ENCODE assay signal across 10 cellular contexts in the genomic region with DNA sequence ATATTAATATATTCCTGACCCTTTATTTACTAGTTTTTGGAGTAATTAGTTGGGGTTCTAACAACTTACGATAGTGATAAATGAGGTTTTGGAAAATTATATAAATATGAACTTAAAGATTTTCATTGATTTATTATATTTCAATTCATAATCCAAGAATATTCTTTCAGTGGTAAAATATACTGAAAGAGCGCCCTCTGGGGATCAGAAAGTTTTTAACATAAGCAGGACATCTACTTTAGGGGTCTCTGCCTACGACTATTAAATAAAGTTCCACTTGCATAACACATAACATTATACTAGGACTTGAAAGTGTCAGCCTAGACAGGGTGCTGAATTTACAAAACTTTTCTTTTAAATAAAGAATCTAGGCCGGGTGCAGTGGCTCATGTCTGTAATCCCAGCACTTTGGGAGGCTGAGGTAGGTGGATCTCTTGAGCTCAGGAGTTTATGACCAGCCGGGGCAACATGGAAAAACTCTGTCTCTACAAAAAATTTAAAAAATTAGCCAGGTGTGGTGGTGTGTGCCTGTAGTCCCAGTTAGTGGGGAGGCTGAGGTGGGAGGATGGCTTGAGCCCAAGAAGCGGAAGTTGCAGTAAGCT. TPM values are rescaled to one million over a fixed set of nuclear protein-coding genes. Genes with fewer than 3 reads are reported as not detected.
DNase-seq lines count a peak whose midpoint lies in the region; ATAC-seq, FAIRE-seq and TF ChIP-seq lines count a peak whose summit lies in the region.
"Had no signal": no experiment of that assay in that cellular context is flagged by ENCODE, and none has a peak within 500 bp of the region (broad histone marks: within the 10 kb centered on the region; RNA-seq: fewer than 3 reads in every experiment).

No MANE protein-coding gene starts in this region.

- H3K27ac ChIP-seq in A549 (no peak overlapping the region), SK-N-SH (ENCODE audit: low read depth in 2 of 2, low read length in 1 of 2) (peak overlapping the region in 1 of 2 experiments; percentile 34; a peak in 1 of 4 replicates), foreskin keratinocyte (no peak overlapping the region)
- H3K27ac ChIP-seq: SJSA1 had no signal

- POLR2A ChIA-PET in A549 (lab: Yijun Ruan, JAX) (interaction anchor here (0.6 to 1.3 kb wide), 3 partner anchors 23 to 211 kb away, joined by 3 read pairs; partner anchors contain the start of gene GLG1), SK-N-SH (lab: Yijun Ruan, JAX) (no interaction called here)

- H3K9me2 ChIP-seq in SK-N-SH, result no peaks in the 10 kb centered on the region

- peak; percentile 80 for TF ChIP-seq CTCF in A549 (IDR thresholded peaks at IDR 0.05)
- TF ChIP-seq CTCF in GM12864 (IDR thresholded peaks at IDR 0.05; ENCODE audit: low read depth, low read length, missing control alignments), result peak; percentile 39
- peak; percentile 81 for TF ChIP-seq CTCF in SK-N-SH (IDR thresholded peaks at IDR 0.05)
- TF ChIP-seq CTCF in foreskin keratinocyte (conservative IDR thresholded peaks at IDR 0.05), result peak; percentile 61

- intact Hi-C loops in activated CD4-positive, alpha-beta T cell treated with anti-CD3 and anti-CD28 coated beads, Interleukin-2, amount 10 ng/mL, durations not matched to agents 24 days and 14 days (cut with micrococcal nuclease), result no loop called here

- peaks cover 12 to 18% of the 10 kb centered on the region in 2 donors for H3K36me3 Mint-ChIP-seq in activated naive CD4-positive, alpha-beta T cell treated with anti-CD3 and anti-CD28 coated beads, Interleukin-2, amount 50 U/mL, for 72 hours
- peaks cover 62% of the 10 kb centered on the region for H3K36me3 Mint-ChIP-seq in activated CD8-positive, alpha-beta memory T cell treated with anti-CD3 and anti-CD28 coated beads, Interleukin-2, amount 10 ng/mL, durations not matched to agents 7 days and 5 days
- peaks cover 59% of the 10 kb centered on the region for H3K36me3 Mint-ChIP-seq in activated CD4-positive, alpha-beta T cell treated with anti-CD3 and anti-CD28 coated beads, Interleukin-2, amount 10 ng/mL, durations not matched to agents 24 days and 14 days (ENCODE audit: low read depth)

- WGBS in A549 (ENCODE audit: missing lambda C conversion rate), result 56% methylated on average over 6 of the region's 6 CpGs
- WGBS in SK-N-SH (ENCODE audit: low lambda C conversion rate), result 69% methylated on average over 6 of the region's 6 CpGs

- peaks cover 38% of the 10 kb centered on the region for H3F3A ChIP-seq in SK-N-SH (replicated peaks; ENCODE audit: insufficient read depth)

- H3K9me3 ChIP-seq in A549, result no peaks in the 10 kb centered on the region
- H3K9me3 ChIP-seq in SK-N-SH, result no peaks in the 10 kb centered on the region
- H3K9me3 ChIP-seq: SJSA1 had no signal

- H3K4me3 ChIP-seq in A549 (no peak overlapping the region), GM12864 (ENCODE audit: low read depth, low read length) (no peak overlapping the region), SK-N-SH (ENCODE audit: low read depth in 2 of 2, low read length in 1 of 2) (no peak overlapping the region)
- H3K4me3 ChIP-seq: SJSA1 had no signal

- peak in 1 of 2 experiments; percentile 20; a peak in 1 of 5 replicates for TF ChIP-seq RAD21 in A549 (conservative IDR thresholded peaks at IDR 0.05 in 1 of 2, IDR thresholded peaks at IDR 0.05 in 1 of 2)
- peak; percentile 22; the same call in 1 of the 2 replicates for TF ChIP-seq RAD21 in SK-N-SH (IDR thresholded peaks at IDR 0.05; ENCODE audit: low read length)

- H3K4me2 ChIP-seq in A549, result no peak overlapping the region
- no peak overlapping the region for H3K4me2 ChIP-seq in SK-N-SH

- peak overlapping the region in 1 of 2 donors; percentile 60 for H3K27ac Mint-ChIP-seq in activated naive CD4-positive, alpha-beta T cell treated with anti-CD3 and anti-CD28 coated beads, Interleukin-2, amount 50 U/mL, for 72 hours
- no peak overlapping the region for H3K27ac Mint-ChIP-seq in activated CD8-positive, alpha-beta memory T cell treated with anti-CD3 and anti-CD28 coated beads, Interleukin-2, amount 10 ng/mL, durations not matched to agents 7 days and 5 days
- H3K27ac Mint-ChIP-seq in activated CD4-positive, alpha-beta T cell treated with anti-CD3 and anti-CD28 coated beads, Interleukin-2, amount 10 ng/mL, durations not matched to agents 24 days and 14 days, result no peak overlapping the region

- no peak overlapping the region for H3K9ac ChIP-seq in SK-N-SH

- peaks cover 30% of the 10 kb centered on the region for H3K4me1 Mint-ChIP-seq in activated CD8-positive, alpha-beta memory T cell treated with anti-CD3 and anti-CD28 coated beads, Interleukin-2, amount 10 ng/mL, durations not matched to agents 7 days and 5 days
- H3K4me1 Mint-ChIP-seq in activated CD4-positive, alpha-beta T cell treated with anti-CD3 and anti-CD28 coated beads, Interleukin-2, amount 10 ng/mL, durations not matched to agents 24 days and 14 days, result peaks cover 22% of the 10 kb centered on the region

- peaks cover 28 to 66% of the 10 kb centered on the region in 2 experiments for H3K36me3 ChIP-seq in SK-N-SH (replicated peaks in 1 of 2; ENCODE audit: control insufficient read depth in 1 of 2, insufficient read depth in 2 of 2, low read length in 1 of 2)

- DNase-seq in A549 (ENCODE audit: low read depth in 1 of 2, low spot score in 1 of 2), result peak in 1 of 2 experiments; percentile 29
- DNase-seq in GM12864 (ENCODE audit: low read depth), result no peak
- peak; percentile 31 for DNase-seq in SK-N-SH
- no peak for DNase-seq in foreskin keratinocyte
- DNase-seq in activated naive CD4-positive, alpha-beta T cell treated with anti-CD3 and anti-CD28 coated beads, Interleukin-2, amount 50 U/mL, for 72 hours (ENCODE audit: low spot score in 2 of 2), result no peak
- DNase-seq in T-helper 2 cell, result no peak
- DNase-seq in activated CD8-positive, alpha-beta memory T cell treated with anti-CD3 and anti-CD28 coated beads, Interleukin-2, amount 10 ng/mL, durations not matched to agents 7 days and 5 days, result no peak
- no peak for DNase-seq in activated CD4-positive, alpha-beta T cell treated with anti-CD3 and anti-CD28 coated beads, Interleukin-2, amount 10 ng/mL, durations not matched to agents 24 days and 14 days
- DNase-seq: activated naive CD4-positive, alpha-beta T cell treated with anti-CD3 and anti-CD28 coated beads, Interleukin-2, amount 50 U/mL, for 16 hours had no signal

- ATAC-seq in A549, result peak in 1 of 2 experiments; percentile 53; a peak in 3 of 6 replicates
- no peak for ATAC-seq in foreskin keratinocyte
- ATAC-seq in activated naive CD4-positive, alpha-beta T cell treated with anti-CD3 and anti-CD28 coated beads, Interleukin-2, amount 50 U/mL, for 72 hours, result no peak
- ATAC-seq in activated CD8-positive, alpha-beta memory T cell treated with anti-CD3 and anti-CD28 coated beads, Interleukin-2, amount 10 ng/mL, durations not matched to agents 7 days and 5 days, result no peak

- H4K20me1 ChIP-seq in SK-N-SH (ENCODE audit: insufficient read depth), result peaks cover 24% of the 10 kb centered on the region; the same call in 1 of the 2 replicates

- peaks cover 98% of the 10 kb centered on the region for H3K79me2 ChIP-seq in SK-N-SH (ENCODE audit: insufficient read depth)

- H2AFZ ChIP-seq in SK-N-SH (ENCODE audit: low read depth), result no peak overlapping the region

- H3K27me3 Mint-ChIP-seq in activated CD8-positive, alpha-beta memory T cell treated with anti-CD3 and anti-CD28 coated beads, Interleukin-2, amount 10 ng/mL, durations not matched to agents 7 days and 5 days, result no peaks in the 10 kb centered on the region
- H3K27me3 Mint-ChIP-seq in activated CD4-positive, alpha-beta T cell treated with anti-CD3 and anti-CD28 coated beads, Interleukin-2, amount 10 ng/mL, durations not matched to agents 24 days and 14 days, result no peaks in the 10 kb centered on the region

- TF ChIP-seq POLR2A in A549 (IDR thresholded peaks at IDR 0.05; ENCODE audit: low read length), result no peak

- CTCF ChIA-PET in A549 (lab: Yijun Ruan, JAX) (interaction anchor here (0.6 to 3.2 kb wide), 16 partner anchors 9 to 343 kb away, joined by 3 to 14 read pairs (median 6); no protein-coding TSS in a partner anchor), SK-N-SH (lab: Yijun Ruan, JAX) (interaction anchor here (0.8 to 4.0 kb wide), 24 partner anchors 10 to 341 kb away, joined by 3 to 37 read pairs (median 4); partner anchors contain the start of genes MLKL and RFWD3)
- CTCF ChIA-PET in activated CD8-positive, alpha-beta memory T cell treated with anti-CD3 and anti-CD28 coated beads, Interleukin-2, amount 10 ng/mL, durations not matched to agents 7 days and 5 days (lab: Charles Lee), result interaction anchor here (1.0 to 3.3 kb wide), 8 partner anchors 10 to 212 kb away, joined by 3 to 16 read pairs (median 4); partner anchors contain the start of gene RFWD3

- FAIRE-seq in A549 (lab: Jason Lieb, UNC), result no peak

- H3K4me3 Mint-ChIP-seq in activated CD8-positive, alpha-beta memory T cell treated with anti-CD3 and anti-CD28 coated beads, Interleukin-2, amount 10 ng/mL, durations not matched to agents 7 days and 5 days, result no peak overlapping the region
- H3K4me3 Mint-ChIP-seq in activated CD4-positive, alpha-beta T cell treated with anti-CD3 and anti-CD28 coated beads, Interleukin-2, amount 10 ng/mL, durations not matched to agents 24 days and 14 days, result no peak overlapping the region

- H3K4me1 ChIP-seq in A549 (no peaks in the 10 kb centered on the region), SK-N-SH (ENCODE audit: control insufficient read depth in 1 of 2, insufficient read depth in 2 of 2, low read depth in 1 of 2, low read length in 1 of 2) (no peaks in the 10 kb centered on the region), foreskin keratinocyte (peaks cover 12% of the 10 kb centered on the region)
- H3K4me1 ChIP-seq: SJSA1 had no signal

- H3K9me3 Mint-ChIP-seq in activated naive CD4-positive, alpha-beta T cell treated with anti-CD3 and anti-CD28 coated beads, Interleukin-2, amount 50 U/mL, for 72 hours, result no peaks in the 10 kb centered on the region
- no peaks in the 10 kb centered on the region for H3K9me3 Mint-ChIP-seq in activated CD8-positive, alpha-beta memory T cell treated with anti-CD3 and anti-CD28 coated beads, Interleukin-2, amount 10 ng/mL, durations not matched to agents 7 days and 5 days (ENCODE audit: low read depth)
- no peaks in the 10 kb centered on the region for H3K9me3 Mint-ChIP-seq in activated CD4-positive, alpha-beta T cell treated with anti-CD3 and anti-CD28 coated beads, Interleukin-2, amount 10 ng/mL, durations not matched to agents 24 days and 14 days

- TF ChIP-seq EP300 in A549 (IDR thresholded peaks at IDR 0.05) (no peak), SK-N-SH (IDR thresholded peaks at IDR 0.05; ENCODE audit: borderline replicate concordance in 1 of 2, low read depth in 1 of 2, low read length in 1 of 2) (no peak)

- no peaks in the 10 kb centered on the region for H3K27me3 ChIP-seq in SK-N-SH (ENCODE audit: insufficient read depth)
- H3K27me3 ChIP-seq in foreskin keratinocyte, result no peaks in the 10 kb centered on the region
- H3K27me3 ChIP-seq: SJSA1 had no signal

RNA-seq across cellular contexts. Expression of gene RFWD3, which starts 15.6 kb away (rescaled TPM):
- polyA plus RNA-seq in A549 (2011; rRNA removed) (50.6 and 52.5 TPM in 2 replicates), A549 (2017; fragmentation: RNase III; extraction: RNeasy Plus Mini Kit Qiagen cat#74134 plus additional on column Dnase treatment) (36.1 to 43.2 TPM (median 36.7 TPM) in 3 replicates), SK-N-SH (2012; rRNA removed) (13.2 and 15.9 TPM in 2 replicates), foreskin keratinocyte (10.2 and 15.2 TPM in 2 replicates)
- polyA plus RNA-seq in A549 (2012; cell fraction: cytosol; rRNA removed), result 27.6 and 35.9 TPM in 2 replicates
- 27.8 and 37.0 TPM in 2 replicates for polyA plus RNA-seq in A549 (2012; cell fraction: nucleus; rRNA removed)
- 81.6 and 86.0 TPM in 2 replicates for polyA minus RNA-seq in A549 (2011; rRNA and poly(A)+ RNA removed)
- 10.7 and 12.2 TPM in 2 replicates for polyA plus RNA-seq in SK-N-SH (2012; cell fraction: cytosol; rRNA removed)
- 15.4 and 21.6 TPM in 2 replicates for polyA plus RNA-seq in SK-N-SH (2012; cell fraction: nucleus; rRNA removed)
- total RNA-seq in foreskin keratinocyte, result 40.4 and 45.0 TPM in 2 replicates
- 100 to 1,000 TPM in 1 of 2 donors, 10 to 100 TPM in 1; 94.1 to 127 TPM for total RNA-seq in activated naive CD4-positive, alpha-beta T cell treated with anti-CD3 and anti-CD28 coated beads, Interleukin-2, amount 50 U/mL, for 72 hours
- total RNA-seq in activated CD8-positive, alpha-beta memory T cell treated with anti-CD3 and anti-CD28 coated beads, Interleukin-2, amount 10 ng/mL, durations not matched to agents 7 days and 5 days, result 100 to 1,000 TPM; 121 to 162 TPM
- total RNA-seq in activated CD4-positive, alpha-beta T cell treated with anti-CD3 and anti-CD28 coated beads, Interleukin-2, amount 10 ng/mL, durations not matched to agents 24 days and 14 days, result 109 and 117 TPM in 2 replicates

RNA-seq across cellular contexts. Expression of gene GLG1, which starts 44.2 kb away (rescaled TPM):
- polyA plus RNA-seq in A549 (2011; rRNA removed), result 90.6 and 91.7 TPM in 2 replicates
- polyA plus RNA-seq in A549 (2012; cell fraction: cytosol; rRNA removed), result 21.0 and 21.5 TPM in 2 replicates
- polyA plus RNA-seq in A549 (2012; cell fraction: nucleus; rRNA removed), result 47.7 and 69.8 TPM in 2 replicates
- polyA plus RNA-seq in A549 (2017; fragmentation: RNase III; extraction: RNeasy Plus Mini Kit Qiagen cat#74134 plus additional on column Dnase treatment), result 47.3 to 53.5 TPM (median 51.9 TPM) in 3 replicates
- polyA minus RNA-seq in A549 (2011; rRNA and poly(A)+ RNA removed), result 107 and 110 TPM in 2 replicates
- polyA plus RNA-seq in SK-N-SH (2012; rRNA removed), result 61.6 and 71.1 TPM in 2 replicates
- polyA plus RNA-seq in SK-N-SH (2012; cell fraction: cytosol; rRNA removed), result 68.1 and 72.7 TPM in 2 replicates
- polyA plus RNA-seq in SK-N-SH (2012; cell fraction: nucleus; rRNA removed), result 73.9 and 96.3 TPM in 2 replicates
- total RNA-seq in foreskin keratinocyte, result 88.6 and 93.9 TPM in 2 replicates
- polyA plus RNA-seq in foreskin keratinocyte, result 33.1 and 35.6 TPM in 2 replicates
- 10 to 100 TPM; 73.0 to 80.4 TPM for total RNA-seq in activated naive CD4-positive, alpha-beta T cell treated with anti-CD3 and anti-CD28 coated beads, Interleukin-2, amount 50 U/mL, for 72 hours
- total RNA-seq in activated CD8-positive, alpha-beta memory T cell treated with anti-CD3 and anti-CD28 coated beads, Interleukin-2, amount 10 ng/mL, durations not matched to agents 7 days and 5 days, result 10 to 100 TPM; 74.0 to 86.9 TPM
- 64.1 and 64.7 TPM in 2 replicates for total RNA-seq in activated CD4-positive, alpha-beta T cell treated with anti-CD3 and anti-CD28 coated beads, Interleukin-2, amount 10 ng/mL, durations not matched to agents 24 days and 14 days

RNA-seq across cellular contexts. Expression of gene MLKL, which starts 49.6 kb away (rescaled TPM):
- polyA plus RNA-seq in A549 (2011; rRNA removed) (17.9 and 18.8 TPM in 2 replicates), A549 (2017; fragmentation: RNase III; extraction: RNeasy Plus Mini Kit Qiagen cat#74134 plus additional on column Dnase treatment) (12.3 to 14.3 TPM (median 12.6 TPM) in 3 replicates), SK-N-SH (2012; rRNA removed) (3.1 and 3.6 TPM in 2 replicates), foreskin keratinocyte (14.0 and 14.4 TPM in 2 replicates)
- polyA plus RNA-seq in A549 (2012; cell fraction: cytosol; rRNA removed), result 9.6 and 10.2 TPM in 2 replicates
- 11.6 and 14.2 TPM in 2 replicates for polyA plus RNA-seq in A549 (2012; cell fraction: nucleus; rRNA removed)
- polyA minus RNA-seq in A549 (2011; rRNA and poly(A)+ RNA removed), result 6.2 and 8.9 TPM in 2 replicates
- 1.8 and 1.9 TPM in 2 replicates for polyA plus RNA-seq in SK-N-SH (2012; cell fraction: cytosol; rRNA removed)
- 8.1 and 8.4 TPM in 2 replicates for polyA plus RNA-seq in SK-N-SH (2012; cell fraction: nucleus; rRNA removed)
- 19.8 and 23.6 TPM in 2 replicates for total RNA-seq in foreskin keratinocyte
- total RNA-seq in activated naive CD4-positive, alpha-beta T cell treated with anti-CD3 and anti-CD28 coated beads, Interleukin-2, amount 50 U/mL, for 72 hours, result 10 to 100 TPM; 16.5 to 27.5 TPM
- total RNA-seq in activated CD8-positive, alpha-beta memory T cell treated with anti-CD3 and anti-CD28 coated beads, Interleukin-2, amount 10 ng/mL, durations not matched to agents 7 days and 5 days, result 10 to 100 TPM; 26.1 to 35.5 TPM
- total RNA-seq in activated CD4-positive, alpha-beta T cell treated with anti-CD3 and anti-CD28 coated beads, Interleukin-2, amount 10 ng/mL, durations not matched to agents 24 days and 14 days, result 21.9 and 23.3 TPM in 2 replicates

Comparison
In these comparisons a context has a peak if more than half of its experiments do, and no peak if none do; other contexts are left out.
1. Of the 12 proteins assayed by ChIP-seq in both A549 and SK-N-SH: peak only in A549: SMC3; only in SK-N-SH: none; in both: CTCF; in neither: 9; mixed calls (peak in some experiments, not most) for 1.